ENCODE assay signal across 2 cellular contexts in genomic region chr16:66653581-66654350, GRCh38.
A peak's percentile ranks its signal among the peaks of the same experiment; 100 is the strongest.
TF ChIP-seq lines count a peak whose summit lies in the region.

No MANE protein-coding gene starts in this region.

TF ChIP-seq in liver, 16 proteins besides CTCF, POLR2A, EP300 and RAD21 (continued from another document):
- TF ChIP-seq ZBTB33 (IDR thresholded peaks at IDR 0.05) = peak; percentile 6
- TF ChIP-seq MAX (IDR thresholded peaks at IDR 0.05) = no peak
- no peak for TF ChIP-seq REST (IDR thresholded peaks at IDR 0.05)
- TF ChIP-seq FOXA2 (IDR thresholded peaks at IDR 0.05) = no peak
- TF ChIP-seq HNF4A (conservative IDR thresholded peaks at IDR 0.05) = peak; percentile 11 to 20

TF ChIP-seq in WTC11, 78 proteins besides CTCF, POLR2A, EP300 and RAD21 (continued from another document):
- TF ChIP-seq MLX (CRISPR knock-in tag; IDR thresholded peaks at IDR 0.05) (no peak), MYBL2 (CRISPR knock-in tag; IDR thresholded peaks at IDR 0.05) (no peak), ZBTB43 (CRISPR knock-in tag; IDR thresholded peaks at IDR 0.05) (no peak), HMGXB4 (CRISPR knock-in tag; IDR thresholded peaks at IDR 0.05) (no peak), ELF4 (CRISPR knock-in tag; IDR thresholded peaks at IDR 0.05; ENCODE audit: low read depth) (no peak), CREB1 (CRISPR knock-in tag; IDR thresholded peaks at IDR 0.05) (no peak), GABPB1 (CRISPR knock-in tag; IDR thresholded peaks at IDR 0.05) (no peak), ZSCAN18 (CRISPR knock-in tag; IDR thresholded peaks at IDR 0.05) (no peak), ZNF512 (CRISPR knock-in tag; IDR thresholded peaks at IDR 0.05; ENCODE audit: borderline replicate concordance) (no peak), SMAD3 (CRISPR knock-in tag; IDR thresholded peaks at IDR 0.05; ENCODE audit: borderline replicate concordance) (no peak), ZMAT4 (CRISPR knock-in tag; IDR thresholded peaks at IDR 0.05) (no peak), ZNF263 (CRISPR knock-in tag; IDR thresholded peaks at IDR 0.05; ENCODE audit: low read depth) (no peak), HMGA2 (CRISPR knock-in tag; IDR thresholded peaks at IDR 0.05) (no peak), ZNF416 (CRISPR knock-in tag; IDR thresholded peaks at IDR 0.05) (no peak), E2F5 (CRISPR knock-in tag; IDR thresholded peaks at IDR 0.05) (no peak), TEAD1 (CRISPR knock-in tag; IDR thresholded peaks at IDR 0.05) (no peak), IRF1 (CRISPR knock-in tag; IDR thresholded peaks at IDR 0.05) (no peak), TP53 (CRISPR knock-in tag; IDR thresholded peaks at IDR 0.05) (no peak)
